31 cellular contexts compared by ENCODE assay signal in the genomic region with DNA sequence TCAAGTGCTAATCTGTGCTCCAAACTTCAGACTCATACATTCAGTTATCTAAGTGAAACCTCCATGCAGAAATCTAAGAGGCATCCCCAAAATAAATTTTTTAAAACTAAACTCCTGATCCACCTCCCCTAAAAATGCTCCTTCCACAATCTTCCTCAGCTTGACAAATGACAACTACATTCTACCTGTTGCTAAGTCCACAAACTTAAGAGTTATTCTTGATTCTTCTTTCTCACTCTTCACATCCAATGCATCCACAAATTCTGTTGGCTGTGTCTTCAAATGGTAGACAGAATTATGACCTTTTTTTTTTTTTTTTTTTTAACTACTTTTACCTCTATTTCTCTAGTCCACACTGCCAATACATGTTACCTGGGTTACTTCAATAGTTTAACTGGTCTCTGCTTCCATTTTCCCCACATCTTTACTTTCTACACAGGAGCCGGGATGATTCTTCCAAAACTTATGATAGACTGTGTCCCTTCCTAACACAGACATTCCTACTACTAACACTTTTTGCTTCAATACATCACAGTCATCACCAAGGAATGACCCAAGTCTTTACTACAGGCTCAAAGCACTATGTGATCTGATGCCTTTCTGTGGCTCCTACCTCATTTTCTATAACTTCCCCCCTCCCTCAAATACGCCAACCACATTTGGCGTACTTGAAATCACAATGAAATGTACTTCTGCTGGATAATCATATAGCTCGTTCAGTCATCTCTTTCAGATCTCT.
"Had no signal": no experiment of that assay in that cellular context is flagged by ENCODE, and none has a peak within 500 bp of the region (broad histone marks: within the 10 kb centered on the region; RNA-seq: fewer than 3 reads in every experiment).

No MANE protein-coding gene starts in this region.

- ATAC-seq: natural killer cell, psoas muscle, upper lobe of right lung had no signal

- H3K27me3 Mint-ChIP-seq: activated naive CD8-positive, alpha-beta T cell treated with anti-CD3 and anti-CD28 coated beads for 36 hours; central memory CD8-positive, alpha-beta T cell; memory B cell had no signal

- H3K4me1 Mint-ChIP-seq: activated naive CD8-positive, alpha-beta T cell treated with anti-CD3 and anti-CD28 coated beads for 36 hours; central memory CD8-positive, alpha-beta T cell; natural killer cell had no signal

- H3K27ac ChIP-seq: ascending aorta, breast epithelium, epithelial cell of prostate, esophagus squamous epithelium, neural progenitor cell, parathyroid adenoma, psoas muscle, right atrium auricular region, spleen, suprapubic skin, tibial artery, upper lobe of right lung had no signal

- H3K9me3 Mint-ChIP-seq: activated naive CD4-positive, alpha-beta T cell treated with anti-CD3 and anti-CD28 coated beads for 36 hours; activated naive CD8-positive, alpha-beta T cell treated with anti-CD3 and anti-CD28 coated beads for 36 hours; activated T-helper 1 cell treated with anti-CD3 and anti-CD28 coated beads, Interleukin-12 subunit alpha, Interleukin-12 subunit beta, Interleukin-2, Interleukin-4 antibody, amounts not matched to agents 30 ng/mL and 10 ng/mL and 1 ng/mL, durations not matched to agents 14 hours and 24 hours and 36 hours; central memory CD8-positive, alpha-beta T cell; memory B cell; natural killer cell; neural progenitor cell; T-helper 2 cell treated with Interferon-gamma antibody and Interleukin-4, amounts not matched to agents 5 μg/mL and 100 μg/mL, for 36 hours had no signal

- H3K9me3 ChIP-seq: ascending aorta, breast epithelium, esophagus squamous epithelium, psoas muscle, right atrium auricular region, spleen, suprapubic skin, tibial artery, upper lobe of right lung had no signal

- H3K4me1 ChIP-seq: ascending aorta, breast epithelium, neural progenitor cell, parathyroid adenoma, right atrium auricular region, upper lobe of right lung had no signal

- H3K27me3 ChIP-seq: ascending aorta, breast epithelium, esophagus squamous epithelium, neural progenitor cell, right atrium auricular region, spleen, suprapubic skin, tibial artery, upper lobe of right lung had no signal

- H3K36me3 ChIP-seq: ascending aorta, breast epithelium, esophagus squamous epithelium, neural progenitor cell, right atrium auricular region, spleen, suprapubic skin, tibial artery, upper lobe of right lung had no signal

- H3K9ac ChIP-seq: neural progenitor cell, parathyroid adenoma had no signal

- H3K27ac Mint-ChIP-seq: activated naive CD4-positive, alpha-beta T cell treated with anti-CD3 and anti-CD28 coated beads for 36 hours; activated naive CD8-positive, alpha-beta T cell treated with anti-CD3 and anti-CD28 coated beads for 36 hours; activated T-helper 1 cell treated with anti-CD3 and anti-CD28 coated beads, Interleukin-12 subunit alpha, Interleukin-12 subunit beta, Interleukin-2, Interleukin-4 antibody, amounts not matched to agents 30 ng/mL and 10 ng/mL and 1 ng/mL, durations not matched to agents 14 hours and 24 hours and 36 hours; memory B cell; natural killer cell; neural progenitor cell; T-helper 2 cell treated with Interferon-gamma antibody and Interleukin-4, amounts not matched to agents 5 μg/mL and 100 μg/mL, for 36 hours had no signal

- H3K36me3 Mint-ChIP-seq: activated naive CD8-positive, alpha-beta T cell treated with anti-CD3 and anti-CD28 coated beads for 36 hours; natural killer cell; neural progenitor cell had no signal

- H3K79me2 ChIP-seq: parathyroid adenoma had no signal

- H2AFZ ChIP-seq: neural progenitor cell, parathyroid adenoma had no signal

- DNase-seq: activated CD4-positive, alpha-beta T cell treated with anti-CD3 and anti-CD28 coated beads for 48 hours; activated CD4-positive, alpha-beta T cell treated with anti-CD3 and anti-CD28 coated beads, Interleukin-2, amount 50 U/mL, for 48 hours; activated CD8-positive, alpha-beta memory T cell treated with anti-CD3 and anti-CD28 coated beads, Interleukin-2, amount 50 U/mL, for 4 hours; activated effector memory CD4-positive, alpha-beta T cell treated with anti-CD3 and anti-CD28 coated beads, Interleukin-2, amount 50 U/mL, for 16 hours; activated naive CD4-positive, alpha-beta T cell treated with anti-CD3 and anti-CD28 coated beads for 36 hours; activated naive CD8-positive, alpha-beta T cell treated with anti-CD3 and anti-CD28 coated beads for 36 hours; activated T-cell treated with anti-CD3 and anti-CD28 coated beads, Interleukin-2, amount 50 U/mL, for 1 hour; dermis blood vessel endothelial cell; effector CD4-positive, alpha-beta T cell; esophagus squamous epithelium; foreskin melanocyte; glutamatergic neuron; natural killer cell; occipital lobe; psoas muscle; spleen; stimulated activated naive CD4-positive, alpha-beta T cell; T-helper 1 cell; tibial artery; upper lobe of right lung had no signal

- H3K4me2 ChIP-seq: neural progenitor cell had no signal

- H3K4me3 ChIP-seq: ascending aorta, breast epithelium, esophagus squamous epithelium, neural progenitor cell, psoas muscle, right atrium auricular region, spleen, suprapubic skin, tibial artery, upper lobe of right lung had no signal

- H3K4me3 Mint-ChIP-seq: activated naive CD4-positive, alpha-beta T cell treated with anti-CD3 and anti-CD28 coated beads for 36 hours; activated naive CD8-positive, alpha-beta T cell treated with anti-CD3 and anti-CD28 coated beads for 36 hours; activated T-helper 1 cell treated with anti-CD3 and anti-CD28 coated beads, Interleukin-12 subunit alpha, Interleukin-12 subunit beta, Interleukin-2, Interleukin-4 antibody, amounts not matched to agents 30 ng/mL and 10 ng/mL and 1 ng/mL, durations not matched to agents 14 hours and 24 hours and 36 hours; central memory CD8-positive, alpha-beta T cell; memory B cell; natural killer cell; neural progenitor cell; T-helper 2 cell treated with Interferon-gamma antibody and Interleukin-4, amounts not matched to agents 5 μg/mL and 100 μg/mL, for 36 hours had no signal
